ENCODE assay signal across 1 cellular context in the genomic region with DNA sequence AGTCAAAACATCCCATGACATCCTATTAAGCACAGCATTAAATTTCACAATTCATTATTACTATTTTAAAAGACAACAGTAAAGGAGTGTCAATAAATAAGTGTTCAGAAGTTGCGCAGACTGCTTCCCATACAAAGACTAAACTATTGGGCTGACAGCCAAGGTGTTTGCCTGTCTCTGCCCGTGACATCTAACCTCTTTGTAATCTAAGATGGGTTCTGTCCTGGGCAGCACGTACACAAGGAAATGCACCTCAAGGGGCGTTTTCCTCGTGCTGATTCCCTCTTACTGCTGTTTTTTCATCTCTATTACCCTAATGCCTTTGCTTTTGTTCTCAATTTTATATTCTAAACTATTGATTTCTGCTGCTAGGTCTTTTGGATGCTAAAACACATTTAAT.
TF ChIP-seq lines count a peak whose summit lies in the region.

No MANE protein-coding gene starts in this region.

TF ChIP-seq in GM23338, 12 proteins besides CTCF, POLR2A, EP300 and RAD21 (continued from another document):
- TF ChIP-seq, protein P1, sequence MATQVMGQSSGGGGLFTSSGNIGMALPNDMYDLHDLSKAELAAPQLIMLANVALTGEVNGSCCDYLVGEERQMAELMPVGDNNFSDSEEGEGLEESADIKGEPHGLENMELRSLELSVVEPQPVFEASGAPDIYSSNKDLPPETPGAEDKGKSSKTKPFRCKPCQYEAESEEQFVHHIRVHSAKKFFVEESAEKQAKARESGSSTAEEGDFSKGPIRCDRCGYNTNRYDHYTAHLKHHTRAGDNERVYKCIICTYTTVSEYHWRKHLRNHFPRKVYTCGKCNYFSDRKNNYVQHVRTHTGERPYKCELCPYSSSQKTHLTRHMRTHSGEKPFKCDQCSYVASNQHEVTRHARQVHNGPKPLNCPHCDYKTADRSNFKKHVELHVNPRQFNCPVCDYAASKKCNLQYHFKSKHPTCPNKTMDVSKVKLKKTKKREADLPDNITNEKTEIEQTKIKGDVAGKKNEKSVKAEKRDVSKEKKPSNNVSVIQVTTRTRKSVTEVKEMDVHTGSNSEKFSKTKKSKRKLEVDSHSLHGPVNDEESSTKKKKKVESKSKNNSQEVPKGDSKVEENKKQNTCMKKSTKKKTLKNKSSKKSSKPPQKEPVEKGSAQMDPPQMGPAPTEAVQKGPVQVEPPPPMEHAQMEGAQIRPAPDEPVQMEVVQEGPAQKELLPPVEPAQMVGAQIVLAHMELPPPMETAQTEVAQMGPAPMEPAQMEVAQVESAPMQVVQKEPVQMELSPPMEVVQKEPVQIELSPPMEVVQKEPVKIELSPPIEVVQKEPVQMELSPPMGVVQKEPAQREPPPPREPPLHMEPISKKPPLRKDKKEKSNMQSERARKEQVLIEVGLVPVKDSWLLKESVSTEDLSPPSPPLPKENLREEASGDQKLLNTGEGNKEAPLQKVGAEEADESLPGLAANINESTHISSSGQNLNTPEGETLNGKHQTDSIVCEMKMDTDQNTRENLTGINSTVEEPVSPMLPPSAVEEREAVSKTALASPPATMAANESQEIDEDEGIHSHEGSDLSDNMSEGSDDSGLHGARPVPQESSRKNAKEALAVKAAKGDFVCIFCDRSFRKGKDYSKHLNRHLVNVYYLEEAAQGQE (IDR thresholded peaks at IDR 0.05; ENCODE audit: unreplicated experiment) = no peak
- TF ChIP-seq, protein P2, sequence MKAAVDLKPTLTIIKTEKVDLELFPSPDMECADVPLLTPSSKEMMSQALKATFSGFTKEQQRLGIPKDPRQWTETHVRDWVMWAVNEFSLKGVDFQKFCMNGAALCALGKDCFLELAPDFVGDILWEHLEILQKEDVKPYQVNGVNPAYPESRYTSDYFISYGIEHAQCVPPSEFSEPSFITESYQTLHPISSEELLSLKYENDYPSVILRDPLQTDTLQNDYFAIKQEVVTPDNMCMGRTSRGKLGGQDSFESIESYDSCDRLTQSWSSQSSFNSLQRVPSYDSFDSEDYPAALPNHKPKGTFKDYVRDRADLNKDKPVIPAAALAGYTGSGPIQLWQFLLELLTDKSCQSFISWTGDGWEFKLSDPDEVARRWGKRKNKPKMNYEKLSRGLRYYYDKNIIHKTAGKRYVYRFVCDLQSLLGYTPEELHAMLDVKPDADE (IDR thresholded peaks at IDR 0.05) = no peak
- TF ChIP-seq POLR2AphosphoS5 (IDR thresholded peaks at IDR 0.05; ENCODE audit: low read depth) = no peak
